20 cellular contexts compared by ENCODE assay signal in the genomic region with DNA sequence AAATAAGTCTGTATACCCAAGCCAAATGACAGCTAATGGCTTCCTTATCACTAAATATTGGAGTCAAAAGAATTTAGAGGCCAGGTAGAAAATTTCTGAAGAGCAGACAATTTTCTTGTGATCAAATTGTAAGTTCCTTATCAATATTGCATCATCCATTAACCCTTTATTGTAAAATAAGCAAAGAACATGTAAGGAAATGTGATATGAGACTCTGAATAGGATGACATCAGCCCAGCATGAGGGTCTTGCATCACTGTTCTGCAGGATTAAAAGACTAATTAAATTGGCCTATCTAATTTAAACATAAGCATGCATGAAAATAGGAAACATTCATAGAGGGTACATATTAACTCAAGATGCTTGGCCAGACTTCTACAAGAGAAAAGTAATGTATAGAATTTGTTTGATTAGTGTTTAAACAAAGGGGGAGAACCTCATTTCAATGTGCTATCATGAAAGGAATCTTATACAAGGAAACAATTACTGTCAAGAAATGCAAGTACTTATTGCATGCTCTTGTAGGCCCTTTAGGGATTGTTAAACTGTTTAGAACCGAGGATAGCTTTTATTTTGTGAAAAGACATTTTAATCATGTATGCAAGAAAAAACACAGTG.
DNase-seq lines count a peak whose midpoint lies in the region; ATAC-seq, FAIRE-seq and TF ChIP-seq lines count a peak whose summit lies in the region.
"Had no signal": no experiment of that assay in that cellular context is flagged by ENCODE, and none has a peak within 500 bp of the region (broad histone marks: within the 10 kb centered on the region; RNA-seq: fewer than 3 reads in every experiment).

No MANE protein-coding gene starts in this region.

- H2BK5ac ChIP-seq in H1 (ENCODE audit: low read depth, low read length): no peak overlapping the region

- H4K20me1 ChIP-seq in Karpas-422 (ENCODE audit: insufficient read depth, low read depth, low read length): no peaks in the 10 kb centered on the region
- no peaks in the 10 kb centered on the region for H4K20me1 ChIP-seq in H1 (replicated peaks in 1 of 2; ENCODE audit: control insufficient read depth in 1 of 2, insufficient read depth in 2 of 2, low read length in 2 of 2)

- no peak overlapping the region for H4K8ac ChIP-seq in H1 (ENCODE audit: extremely low read depth, insufficient read depth, low read length)

- no peak overlapping the region for H3K4ac ChIP-seq in H1 (replicated peaks; ENCODE audit: insufficient read length, low read depth, low read length)

- H3K14ac ChIP-seq in H1 (ENCODE audit: insufficient read length): no peak overlapping the region

- H3K18ac ChIP-seq in H1 (ENCODE audit: extremely low read depth, low read length): no peak overlapping the region

- no peak for ATAC-seq in HG03196 (IDR thresholded peaks at IDR 0.05; ENCODE audit: unreplicated experiment)
- ATAC-seq: A549 had no signal

- H3K79me1 ChIP-seq in H1 (ENCODE audit: low read depth, low read length): no peaks in the 10 kb centered on the region

- no peak overlapping the region for H2AK5ac ChIP-seq in H1 (ENCODE audit: low read depth, low read length)

- H3K27me3 ChIP-seq in A673 (replicated peaks; ENCODE audit: insufficient read depth, low read depth, low read length, poor library complexity) (peaks cover 10% of the 10 kb centered on the region), Karpas-422 (ENCODE audit: low read length) (no peaks in the 10 kb centered on the region), H1 (replicated peaks in 1 of 4; ENCODE audit: control insufficient read depth in 3 of 4, extremely low read depth in 1 of 4, insufficient read depth in 3 of 4, low read length in 3 of 4) (no peaks in the 10 kb centered on the region)
- H3K27me3 ChIP-seq: BLaER1 had no signal

- no peaks in the 10 kb centered on the region for H3K9me2 ChIP-seq in Karpas-422 (replicated peaks; ENCODE audit: insufficient read depth, low read length)

- H3K36me3 ChIP-seq in A673 (ENCODE audit: insufficient read depth, low read length, poor library complexity, severe bottlenecking): no peaks in the 10 kb centered on the region
- H3K36me3 ChIP-seq in Karpas-422 (ENCODE audit: insufficient read depth, low read length): no peaks in the 10 kb centered on the region
- no peaks in the 10 kb centered on the region for H3K36me3 ChIP-seq in H1 (ENCODE audit: control insufficient read depth in 2 of 4, insufficient read depth in 4 of 4, low read length in 3 of 4)

- peaks cover 93% of the 10 kb centered on the region for H3K79me2 ChIP-seq in Karpas-422 (ENCODE audit: low read length)
- no peaks in the 10 kb centered on the region for H3K79me2 ChIP-seq in H1 (ENCODE audit: control insufficient read depth in 1 of 2, insufficient read depth in 2 of 2, low read length in 2 of 2)

- 84% methylated on average over 1 of the region's 1 CpG; no CpG with 5 or more reads in 1 of the 2 experiments for WGBS in H1 (ENCODE audit: extremely low coverage in 1 of 2, insufficient coverage in 1 of 2, insufficient read length in 1 of 2, insufficient replicate concordance in 2 of 2, low coverage in 1 of 2, low lambda C conversion rate in 2 of 2, missing lambda C conversion rate in 1 of 2), 2 experiments

- H2AFZ ChIP-seq in Karpas-422 (ENCODE audit: low read length) (no peak overlapping the region), H1 (ENCODE audit: low read length) (no peak overlapping the region)
- H2AFZ ChIP-seq: GM23248 had no signal

- CTCF ChIA-PET in A673 (lab: Charles Lee): no interaction called here
- CTCF ChIA-PET in H1 (lab: Charles Lee; ENCODE audit: partially characterized antibody): no interaction called here

- no peak overlapping the region for H4K5ac ChIP-seq in H1 (ENCODE audit: insufficient read length, low read depth, low read length)

- BruUV-seq in A673 (replicated peaks; lab: Mats Ljungman, UMichigan): no TSS peak

- H2BK120ac ChIP-seq in H1 (replicated peaks; ENCODE audit: low read depth, low read length): no peak overlapping the region

- POLR2A ChIA-PET in A673 (lab: Charles Lee; ENCODE audit: low non-redundant PET) (interaction anchor here (0.6 kb wide), 1 partner anchor 570 kb away, joined by 4 read pairs; no protein-coding TSS in a partner anchor), H1 (lab: Charles Lee; ENCODE audit: partially characterized antibody) (no interaction called here)

- H3K56ac ChIP-seq in H1 (replicated peaks; ENCODE audit: insufficient read length, low read depth, low read length): no peak overlapping the region

- H3K4me3 ChIP-seq in A673 (ENCODE audit: low read depth, low read length, poor library complexity, severe bottlenecking) (no peak overlapping the region), Karpas-422 (ENCODE audit: low read length) (no peak overlapping the region), H1 (ENCODE audit: extremely low read depth in 1 of 4, insufficient read depth in 2 of 4, low read depth in 3 of 4, low read length in 4 of 4) (no peak overlapping the region), coronary artery (no peak overlapping the region)
- H3K4me3 ChIP-seq: A549, BLaER1, GM23248 had no signal

- no peaks in the 10 kb centered on the region for H3K23me2 ChIP-seq in H1 (ENCODE audit: low read depth, low read length)

- H3K9ac ChIP-seq in Karpas-422 (ENCODE audit: low read length): no peak overlapping the region
- H3K9ac ChIP-seq in H1 (replicated peaks in 1 of 4; ENCODE audit: extremely low read depth in 1 of 4, low read depth in 3 of 4, low read length in 3 of 4): no peak overlapping the region
- H3K9ac ChIP-seq: BLaER1, GM23248 had no signal

- no peak overlapping the region for H3K23ac ChIP-seq in H1 (ENCODE audit: insufficient read length)

- no peak overlapping the region for H4K91ac ChIP-seq in H1 (replicated peaks; ENCODE audit: insufficient read length, low read length)

- no peak for TF ChIP-seq POLR2A in H1 (IDR thresholded peaks at IDR 0.05; ENCODE audit: control extremely low read depth in 1 of 2, low read depth in 2 of 2, low read length in 2 of 2)

- TF ChIP-seq EP300 in H1 (IDR thresholded peaks at IDR 0.05; ENCODE audit: borderline replicate concordance in 1 of 2, low read depth in 2 of 2, low read length in 2 of 2): no peak

- H2BK12ac ChIP-seq in H1 (ENCODE audit: low read depth, low read length): no peak overlapping the region

- DNase-seq in DMS79 treated with DMSO at 0.1 percent for 48 hours (lab: John Stamatoyannopoulos, UW): peak; percentile 45
- no peak for DNase-seq in DMS79 (lab: John Stamatoyannopoulos, UW)
- peak; percentile 50 for DNase-seq in A673 (ENCODE audit: low spot score)
- DNase-seq in Karpas-422: no peak
- DNase-seq in H1 (ENCODE audit: low read depth in 1 of 2, low spot score in 2 of 2): no peak
- no peak for DNase-seq in coronary artery (ENCODE audit: low spot score)
- DNase-seq: CD4-positive, alpha-beta memory T cell; DMS153; DND-41; EL; GM23248; HCEC 1CT; KBM-7 had no signal

- TF ChIP-seq CTCF in A673 (conservative IDR thresholded peaks at IDR 0.05; ENCODE audit: low read depth, low read length) (no peak), H1 (IDR thresholded peaks at IDR 0.05; ENCODE audit: control extremely low read depth in 1 of 3, insufficient read depth in 1 of 3, low read depth in 1 of 3, low read length in 3 of 3) (no peak), coronary artery (IDR thresholded peaks at IDR 0.05) (no peak)

- no peak overlapping the region for H2BK15ac ChIP-seq in H1 (ENCODE audit: low read length)

- no peaks in the 10 kb centered on the region for H3K9me3 ChIP-seq in A673 (ENCODE audit: low read depth, low read length, poor library complexity, severe bottlenecking)
- no peaks in the 10 kb centered on the region for H3K9me3 ChIP-seq in Karpas-422 (ENCODE audit: low read length)
- no peaks in the 10 kb centered on the region for H3K9me3 ChIP-seq in H1 (ENCODE audit: insufficient read depth in 2 of 2, low read depth in 1 of 2, low read length in 1 of 2)
- H3K9me3 ChIP-seq: A549, BLaER1 had no signal

- intact Hi-C loops in A673 (cut with micrococcal nuclease; ENCODE audit: unreplicated experiment): no loop called here

- H3K4me2 ChIP-seq in Karpas-422 (ENCODE audit: low read depth, low read length, poor library complexity, severe bottlenecking) (no peak overlapping the region), H1 (ENCODE audit: insufficient read depth in 1 of 2, low read depth in 2 of 2, low read length in 2 of 2) (no peak overlapping the region)
- H3K4me2 ChIP-seq: A549, BLaER1 had no signal

- TF ChIP-seq RAD21 in H1 (IDR thresholded peaks at IDR 0.05 in 1 of 2, conservative IDR thresholded peaks at IDR 0.05 in 1 of 2; ENCODE audit: low read depth in 2 of 2, low read length in 2 of 2): no peak

- H3K27ac ChIP-seq in A673 (ENCODE audit: low read depth, low read length, poor library complexity, severe bottlenecking) (no peak overlapping the region), Karpas-422 (ENCODE audit: low read length) (peak overlapping the region; percentile 45), H1 (ENCODE audit: low read depth, low read length) (no peak overlapping the region), coronary artery (no peak overlapping the region)
- H3K27ac ChIP-seq: 22Rv1, BLaER1, GM23248 had no signal

- FAIRE-seq in H1 (lab: Jason Lieb, UNC): no peak
- FAIRE-seq: A549, GM12891, GM19239, H54 had no signal

- H3K4me1 ChIP-seq in A673 (ENCODE audit: insufficient read depth, low read length, poor library complexity, severe bottlenecking) (peaks cover 10% of the 10 kb centered on the region), Karpas-422 (ENCODE audit: low read length) (peaks cover 66% of the 10 kb centered on the region), H1 (replicated peaks in 1 of 4; ENCODE audit: control insufficient read depth in 3 of 4, insufficient read depth in 4 of 4, low read length in 3 of 4) (peaks cover 0 to 5% (median 2%) of the 10 kb centered on the region in 4 experiments; a peak in 3 of 7 replicates)

- no peak overlapping the region for H2BK20ac ChIP-seq in H1 (ENCODE audit: low read length)

TF ChIP-seq in H1, 55 proteins besides CTCF, POLR2A, EP300 and RAD21:
- no peak for TF ChIP-seq SP1 (IDR thresholded peaks at IDR 0.05; ENCODE audit: low read depth, low read length)
- TF ChIP-seq EGR1 (IDR thresholded peaks at IDR 0.05; ENCODE audit: borderline replicate concordance, low read depth, low read length): no peak
- TF ChIP-seq CEBPB (IDR thresholded peaks at IDR 0.05; ENCODE audit: low read depth, low read length): peak; percentile 58; the same call in 1 of the 2 replicates

Comparison
In these comparisons a context has a peak if more than half of its experiments do, and no peak if none do; other contexts are left out.
1. DNase-seq: peak in DMS79 treated with DMSO at 0.1 percent for 48 hours (single experiment) and A673 (single experiment); none in DMS79 (single experiment), Karpas-422 (single experiment), H1 (0 of 2) and coronary artery (single experiment).